ENCODE assay signal across 9 cellular contexts in genomic region chr9:105449081-105449480, GRCh38. TPM values are rescaled to one million over a fixed set of nuclear protein-coding genes. Genes with fewer than 3 reads are reported as not detected.
A peak's percentile ranks its signal among the peaks of the same experiment; 100 is the strongest.
DNase-seq lines count a peak whose midpoint lies in the region; ATAC-seq and TF ChIP-seq lines count a peak whose summit lies in the region.
"Had no signal": no experiment of that assay in that cellular context is flagged by ENCODE, and none has a peak within 500 bp of the region (broad histone marks: within the 10 kb centered on the region; RNA-seq: fewer than 3 reads in every experiment).

No MANE protein-coding gene starts in this region.

- H3K27ac ChIP-seq in heart left ventricle = peak overlapping the region in 5 of 12 donors; percentile 75 to 93 (median 81)
- H3K27ac ChIP-seq in iPS-18a (ENCODE audit: low read length) = no peak overlapping the region

- H3K4me3 ChIP-seq in heart left ventricle = peak overlapping the region in 10 of 12 donors; percentile 69 to 99 (median 84)
- peak overlapping the region; percentile 74 for H3K4me3 ChIP-seq in iPS-18a (ENCODE audit: low read length)

- no peak for TF ChIP-seq POLR2A in heart left ventricle (IDR thresholded peaks at IDR 0.05)

- DNase-seq in heart left ventricle (no peak), left cardiac atrium (no peak), type B pancreatic cell (ENCODE audit: extremely low spot score, unreplicated experiment) (no peak), NCI-H446 treated with DMSO at 0.1 percent for 48 hours (lab: John Stamatoyannopoulos, UW) (no peak), NCI-H2029 (lab: John Stamatoyannopoulos, UW) (no peak), T1000 (lab: John Stamatoyannopoulos, UW) (no peak)
- no peak for DNase-seq in activated T-helper 2 cell treated with anti-CD3 and anti-CD28 coated beads, Interferon-gamma antibody, Interleukin-2, Interleukin-4, amounts not matched to agents 10 μg/mL and 5 μg/mL and 100 μg/mL, durations not matched to agents 14 hours and 24 hours and 36 hours (ENCODE audit: low spot score)
- DNase-seq: NCI-H187 treated with DMSO at 0.1 percent for 48 hours had no signal

- H3K4me1 ChIP-seq in heart left ventricle (peaks cover 0 to 41% (median 13%) of the 10 kb centered on the region in 12 donors), iPS-18a (ENCODE audit: control insufficient read depth, low read depth, low read length) (peaks cover 16% of the 10 kb centered on the region)

- H3K9ac ChIP-seq in iPS-18a (ENCODE audit: low read length) = peak overlapping the region; percentile 63

- H3K27me3 ChIP-seq in heart left ventricle (no peaks in the 10 kb centered on the region), iPS-18a (ENCODE audit: control insufficient read depth, insufficient read depth, low read length) (no peaks in the 10 kb centered on the region)

- TF ChIP-seq CTCF in heart left ventricle (IDR thresholded peaks at IDR 0.05) (no peak), type B pancreatic cell (conservative IDR thresholded peaks at IDR 0.05) (no peak)

- intact Hi-C loops in heart left ventricle (cut with DNase I) (loop anchor here in 1 of 10 donors (10.0 kb wide), 1 partner anchor 266 kb away; no protein-coding TSS in a partner anchor), left cardiac atrium (cut with DNase I) (no loop called here)
- intact Hi-C loops in activated T-helper 2 cell treated with anti-CD3 and anti-CD28 coated beads, Interferon-gamma antibody, Interleukin-2, Interleukin-4, amounts not matched to agents 10 μg/mL and 5 μg/mL and 100 μg/mL, durations not matched to agents 14 hours and 24 hours and 36 hours (cut with micrococcal nuclease) = loop anchor here (5.0 to 10.0 kb wide), 2 partner anchors 108 to 246 kb away; partner anchors contain the start of genes FKTN and TMEM38B

- H3K27me3 Mint-ChIP-seq in activated T-helper 2 cell treated with anti-CD3 and anti-CD28 coated beads, Interferon-gamma antibody, Interleukin-2, Interleukin-4, amounts not matched to agents 10 μg/mL and 5 μg/mL and 100 μg/mL, durations not matched to agents 14 hours and 24 hours and 36 hours (ENCODE audit: low read depth) = peaks cover 18% of the 10 kb centered on the region
- no peaks in the 10 kb centered on the region for H3K27me3 Mint-ChIP-seq in type B pancreatic cell

- peaks cover 17% of the 10 kb centered on the region for H3K4me1 Mint-ChIP-seq in activated T-helper 2 cell treated with anti-CD3 and anti-CD28 coated beads, Interferon-gamma antibody, Interleukin-2, Interleukin-4, amounts not matched to agents 10 μg/mL and 5 μg/mL and 100 μg/mL, durations not matched to agents 14 hours and 24 hours and 36 hours (ENCODE audit: low read depth)
- peaks cover 21% of the 10 kb centered on the region for H3K4me1 Mint-ChIP-seq in type B pancreatic cell (ENCODE audit: unreplicated experiment)

- H3K36me3 Mint-ChIP-seq in activated T-helper 2 cell treated with anti-CD3 and anti-CD28 coated beads, Interferon-gamma antibody, Interleukin-2, Interleukin-4, amounts not matched to agents 10 μg/mL and 5 μg/mL and 100 μg/mL, durations not matched to agents 14 hours and 24 hours and 36 hours (ENCODE audit: low read depth) = no peaks in the 10 kb centered on the region
- peaks cover 3% of the 10 kb centered on the region for H3K36me3 Mint-ChIP-seq in type B pancreatic cell

- ATAC-seq in heart left ventricle (no peak), left cardiac atrium (no peak)

- H3K4me3 Mint-ChIP-seq in activated T-helper 2 cell treated with anti-CD3 and anti-CD28 coated beads, Interferon-gamma antibody, Interleukin-2, Interleukin-4, amounts not matched to agents 10 μg/mL and 5 μg/mL and 100 μg/mL, durations not matched to agents 14 hours and 24 hours and 36 hours (ENCODE audit: low read depth) = peak overlapping the region; percentile 83
- H3K4me3 Mint-ChIP-seq in type B pancreatic cell = peak overlapping the region; percentile 94

- 10 to 21% (median 14%) methylated on average over 2 of the region's 2 CpGs for WGBS in heart left ventricle, 4 donors

- H3K36me3 ChIP-seq in heart left ventricle = no peaks in the 10 kb centered on the region
- H3K36me3 ChIP-seq in iPS-18a (ENCODE audit: control insufficient read depth, low read depth, low read length) = no peaks in the 10 kb centered on the region

- H3K9me3 ChIP-seq in heart left ventricle (no peaks in the 10 kb centered on the region), iPS-18a (ENCODE audit: control insufficient read depth, low read depth, low read length) (no peaks in the 10 kb centered on the region)

- no peaks in the 10 kb centered on the region for H3K9me3 Mint-ChIP-seq in activated T-helper 2 cell treated with anti-CD3 and anti-CD28 coated beads, Interferon-gamma antibody, Interleukin-2, Interleukin-4, amounts not matched to agents 10 μg/mL and 5 μg/mL and 100 μg/mL, durations not matched to agents 14 hours and 24 hours and 36 hours
- no peaks in the 10 kb centered on the region for H3K9me3 Mint-ChIP-seq in type B pancreatic cell

- H3K27ac Mint-ChIP-seq in activated T-helper 2 cell treated with anti-CD3 and anti-CD28 coated beads, Interferon-gamma antibody, Interleukin-2, Interleukin-4, amounts not matched to agents 10 μg/mL and 5 μg/mL and 100 μg/mL, durations not matched to agents 14 hours and 24 hours and 36 hours = no peak overlapping the region
- peak overlapping the region; percentile 88 for H3K27ac Mint-ChIP-seq in type B pancreatic cell

RNA-seq across cellular contexts. Expression of gene FSD1L, which starts 1.2 kb away (rescaled TPM):
- total RNA-seq in heart left ventricle (10 to 100 TPM in 2 of 9 donors, 1 to 10 TPM in 7; 3.7 to 14.0 (median 8.7) TPM), left cardiac atrium (1 to 10 TPM; 2.5 to 3.0 TPM), type B pancreatic cell (ENCODE audit: low replicate concordance) (6.3 and 11.6 TPM in 2 replicates)
- 1 to 10 TPM; 2.1 to 4.4 TPM for polyA plus RNA-seq in heart left ventricle
- 3.2 and 3.7 TPM in 2 replicates for total RNA-seq in activated T-helper 2 cell treated with anti-CD3 and anti-CD28 coated beads, Interferon-gamma antibody, Interleukin-2, Interleukin-4, amounts not matched to agents 10 μg/mL and 5 μg/mL and 100 μg/mL, durations not matched to agents 14 hours and 24 hours and 36 hours
